ENCODE assay signal across 16 cellular contexts in genomic region chr16:1926223-1926718, GRCh38. TPM values are rescaled to one million over a fixed set of nuclear protein-coding genes. Genes with fewer than 3 reads are reported as not detected.
DNase-seq lines count a peak whose midpoint lies in the region; ATAC-seq, FAIRE-seq and TF ChIP-seq lines count a peak whose summit lies in the region.
"Had no signal": no experiment of that assay in that cellular context is flagged by ENCODE, and none has a peak within 500 bp of the region (broad histone marks: within the 10 kb centered on the region; RNA-seq: fewer than 3 reads in every experiment).

No MANE protein-coding gene starts in this region.

- H3K23ac ChIP-seq in H1 (ENCODE audit: insufficient read length) (no peak overlapping the region), mesendoderm (ENCODE audit: low read length) (no peak overlapping the region)

- H3K27ac Mint-ChIP-seq in GM23338: no peak overlapping the region
- H3K27ac Mint-ChIP-seq: CD8-positive, alpha-beta memory T cell had no signal

- H3K4ac ChIP-seq in H1 (replicated peaks; ENCODE audit: insufficient read length, low read depth, low read length): no peak overlapping the region
- no peak overlapping the region for H3K4ac ChIP-seq in mesendoderm (ENCODE audit: low read depth, low read length)

- H3K27me3 Mint-ChIP-seq in GM23338 (ENCODE audit: insufficient read depth, low read depth, poor library complexity): peaks cover 53% of the 10 kb centered on the region

- H3F3A ChIP-seq in GM23338 (replicated peaks; ENCODE audit: low read depth) (0 out of 2 replicates have a peak, but pooled peaks cover 2% of the 10 kb centered on the region), SK-N-SH (replicated peaks; ENCODE audit: insufficient read depth) (no peaks in the 10 kb centered on the region)

- TF ChIP-seq EP300 in H1 (IDR thresholded peaks at IDR 0.05; ENCODE audit: borderline replicate concordance in 1 of 2, low read depth in 2 of 2, low read length in 2 of 2) (no peak), SK-N-SH (IDR thresholded peaks at IDR 0.05; ENCODE audit: borderline replicate concordance in 1 of 2, low read depth in 1 of 2, low read length in 1 of 2) (no peak)

- H3K18ac ChIP-seq in H1 (ENCODE audit: extremely low read depth, low read length): no peak overlapping the region; the same call in 1 of the 2 replicates
- no peak overlapping the region for H3K18ac ChIP-seq in mesendoderm (ENCODE audit: low read length)

- no peaks in the 10 kb centered on the region for H3K9me3 Mint-ChIP-seq in GM23338
- H3K9me3 Mint-ChIP-seq: CD8-positive, alpha-beta memory T cell had no signal

- TF ChIP-seq POLR2A in H1 (IDR thresholded peaks at IDR 0.05; ENCODE audit: control extremely low read depth in 1 of 2, low read depth in 2 of 2, low read length in 2 of 2): no peak

- TF ChIP-seq CTCF in GM23338 (conservative IDR thresholded peaks at IDR 0.05; ENCODE audit: low read depth in 2 of 2) (no peak), H1 (IDR thresholded peaks at IDR 0.05; ENCODE audit: control extremely low read depth in 1 of 3, insufficient read depth in 1 of 3, low read depth in 1 of 3, low read length in 3 of 3) (no peak), SK-N-SH (IDR thresholded peaks at IDR 0.05) (no peak)

- H2BK20ac ChIP-seq in H1 (ENCODE audit: low read length): no peak overlapping the region

- no peak overlapping the region for H3K4me3 Mint-ChIP-seq in GM23338
- H3K4me3 Mint-ChIP-seq: CD8-positive, alpha-beta memory T cell had no signal

- no peak overlapping the region for H4K8ac ChIP-seq in H1 (ENCODE audit: extremely low read depth, insufficient read depth, low read length)
- no peak overlapping the region for H4K8ac ChIP-seq in mesendoderm (ENCODE audit: low read depth, low read length)

- H3K27ac ChIP-seq in GM23338 (ENCODE audit: low read depth) (no peak overlapping the region), H1 (ENCODE audit: low read depth, low read length) (no peak overlapping the region), mesendoderm (ENCODE audit: low read depth, low read length) (no peak overlapping the region), SK-N-SH (ENCODE audit: low read depth in 2 of 2, low read length in 1 of 2) (no peak overlapping the region)
- H3K27ac ChIP-seq: BLaER1 had no signal

- peaks cover 46% of the 10 kb centered on the region for H3K27me3 ChIP-seq in GM23338 (ENCODE audit: insufficient read depth)
- H3K27me3 ChIP-seq in H1 (replicated peaks in 1 of 4; ENCODE audit: control insufficient read depth in 3 of 4, extremely low read depth in 1 of 4, insufficient read depth in 3 of 4, low read length in 3 of 4): peaks cover 0 to 47% (median 28%) of the 10 kb centered on the region in 4 experiments; a peak in 6 of 7 replicates
- no peaks in the 10 kb centered on the region for H3K27me3 ChIP-seq in mesendoderm (ENCODE audit: insufficient read depth, low read length, poor library complexity)
- no peaks in the 10 kb centered on the region for H3K27me3 ChIP-seq in SK-N-SH (ENCODE audit: insufficient read depth)

- H4K5ac ChIP-seq in H1 (ENCODE audit: insufficient read length, low read depth, low read length) (no peak overlapping the region), mesendoderm (ENCODE audit: low read length) (no peak overlapping the region)

- 0 out of 2 replicates have a peak overlapping the region, but pooled peaks have one; percentile 35 for H2BK12ac ChIP-seq in H1 (ENCODE audit: low read depth, low read length)

- H3K23me2 ChIP-seq in H1 (ENCODE audit: low read depth, low read length): no peaks in the 10 kb centered on the region; the same call in 1 of the 2 replicates

- 0 out of 2 replicates have a peak overlapping the region, but pooled peaks have one; percentile 43 for H3K4me2 ChIP-seq in GM23338
- no peak overlapping the region for H3K4me2 ChIP-seq in H1 (ENCODE audit: insufficient read depth in 1 of 2, low read depth in 2 of 2, low read length in 2 of 2)
- H3K4me2 ChIP-seq in mesendoderm (ENCODE audit: low read length): no peak overlapping the region
- no peak overlapping the region for H3K4me2 ChIP-seq in SK-N-SH
- H3K4me2 ChIP-seq: BLaER1 had no signal

- H2BK15ac ChIP-seq in H1 (ENCODE audit: low read length): no peak overlapping the region
- no peak overlapping the region for H2BK15ac ChIP-seq in mesendoderm (replicated peaks; ENCODE audit: low read depth)

- POLR2A ChIA-PET in H1 (lab: Charles Lee; ENCODE audit: partially characterized antibody) (interaction anchor here (0.6 to 4.1 kb wide), 4 partner anchors 18 to 633 kb away, joined by 3 to 27 read pairs (median 4); partner anchors contain the start of gene RPS2), SK-N-SH (lab: Yijun Ruan, JAX) (no interaction called here)

- H2AK5ac ChIP-seq in H1 (ENCODE audit: low read depth, low read length): no peak overlapping the region
- H2AK5ac ChIP-seq in mesendoderm (ENCODE audit: low read length): no peak overlapping the region

- H3K56ac ChIP-seq in H1 (replicated peaks; ENCODE audit: insufficient read length, low read depth, low read length) (no peak overlapping the region), mesendoderm (ENCODE audit: low read length) (no peak overlapping the region)

- H2BK120ac ChIP-seq in H1 (replicated peaks; ENCODE audit: low read depth, low read length): no peak overlapping the region
- no peak overlapping the region for H2BK120ac ChIP-seq in mesendoderm (ENCODE audit: low read depth, low read length)

- H3K79me1 ChIP-seq in H1 (ENCODE audit: low read depth, low read length): no peaks in the 10 kb centered on the region
- no peaks in the 10 kb centered on the region for H3K79me1 ChIP-seq in mesendoderm (ENCODE audit: low read length)

- H3K9me2 ChIP-seq in GM23338 (ENCODE audit: insufficient read depth): no peaks in the 10 kb centered on the region
- no peaks in the 10 kb centered on the region for H3K9me2 ChIP-seq in SK-N-SH

- H3K14ac ChIP-seq in H1 (ENCODE audit: insufficient read length): no peak overlapping the region

- H3K9me3 ChIP-seq in H1 (ENCODE audit: insufficient read depth in 2 of 2, low read depth in 1 of 2, low read length in 1 of 2) (no peaks in the 10 kb centered on the region), SK-N-SH (no peaks in the 10 kb centered on the region)
- H3K9me3 ChIP-seq: BLaER1, Caco-2 had no signal

- no peak overlapping the region for H3K9ac ChIP-seq in H1 (replicated peaks in 1 of 4; ENCODE audit: extremely low read depth in 1 of 4, low read depth in 3 of 4, low read length in 3 of 4)
- no peak overlapping the region for H3K9ac ChIP-seq in mesendoderm (ENCODE audit: low read length)
- H3K9ac ChIP-seq in SK-N-SH: no peak overlapping the region
- H3K9ac ChIP-seq: BLaER1 had no signal

- no peaks in the 10 kb centered on the region for H4K20me1 ChIP-seq in GM23338 (replicated peaks; ENCODE audit: insufficient read depth)
- H4K20me1 ChIP-seq in H1 (replicated peaks in 1 of 2; ENCODE audit: control insufficient read depth in 1 of 2, insufficient read depth in 2 of 2, low read length in 2 of 2): no peaks in the 10 kb centered on the region
- H4K20me1 ChIP-seq in SK-N-SH (ENCODE audit: insufficient read depth): no peaks in the 10 kb centered on the region
- H4K20me1 ChIP-seq: BLaER1 had no signal

- no peaks in the 10 kb centered on the region for H3K79me2 ChIP-seq in GM23338 (replicated peaks; ENCODE audit: insufficient read depth)
- no peaks in the 10 kb centered on the region for H3K79me2 ChIP-seq in H1 (ENCODE audit: control insufficient read depth in 1 of 2, insufficient read depth in 2 of 2, low read length in 2 of 2)
- H3K79me2 ChIP-seq in mesendoderm (ENCODE audit: control insufficient read depth, insufficient read depth, low read length): no peaks in the 10 kb centered on the region
- H3K79me2 ChIP-seq in SK-N-SH (ENCODE audit: insufficient read depth): no peaks in the 10 kb centered on the region

- DNase-seq in GM23338 (ENCODE audit: low spot score): no peak
- DNase-seq in H1 (ENCODE audit: low read depth in 1 of 2, low spot score in 2 of 2): no peak
- DNase-seq in mesendoderm: peak; percentile 50
- no peak for DNase-seq in occipital lobe (lab: John Stamatoyannopoulos, UW)
- DNase-seq in SK-N-SH: no peak
- DNase-seq: AML-193; Caco-2; CD8-positive, alpha-beta memory T cell; DMS53; KG1 had no signal

- H3K4me1 ChIP-seq in GM23338 (ENCODE audit: insufficient read depth) (peaks cover 7% of the 10 kb centered on the region; the same call in 1 of the 2 replicates), H1 (replicated peaks in 1 of 4; ENCODE audit: control insufficient read depth in 3 of 4, insufficient read depth in 4 of 4, low read length in 3 of 4) (peaks cover 4 to 18% (median 10%) of the 10 kb centered on the region in 4 experiments), mesendoderm (ENCODE audit: control insufficient read depth, low read depth, low read length) (no peaks in the 10 kb centered on the region), SK-N-SH (ENCODE audit: control insufficient read depth in 1 of 2, insufficient read depth in 2 of 2, low read depth in 1 of 2, low read length in 1 of 2) (no peaks in the 10 kb centered on the region; a peak in 1 of 4 replicates)

- CTCF ChIA-PET in H1 (lab: Charles Lee; ENCODE audit: partially characterized antibody) (interaction anchor here (0.7 to 8.0 kb wide), 3 partner anchors 10 to 62 kb away, joined by 3 to 75 read pairs (median 7); no protein-coding TSS in a partner anchor), SK-N-SH (lab: Yijun Ruan, JAX) (interaction anchor here (0.6 to 5.2 kb wide), 5 partner anchors 17 to 215 kb away, joined by 3 to 137 read pairs (median 3); partner anchors contain the start of gene MEIOB)

- no peak overlapping the region for H4K91ac ChIP-seq in H1 (replicated peaks; ENCODE audit: insufficient read length, low read length)

- ATAC-seq in GM23338: no peak
- no peak for ATAC-seq in GM18907 (IDR thresholded peaks at IDR 0.05; ENCODE audit: unreplicated experiment)
- ATAC-seq: GM12878, HCT116 had no signal

- H2BK5ac ChIP-seq in H1 (ENCODE audit: low read depth, low read length): no peak overlapping the region
- no peak overlapping the region for H2BK5ac ChIP-seq in mesendoderm (ENCODE audit: low read length)

- 73% methylated on average over 7 of the region's 11 CpGs; no CpG with 5 or more reads in 1 of the 2 experiments for WGBS in H1 (ENCODE audit: extremely low coverage in 1 of 2, insufficient coverage in 1 of 2, insufficient read length in 1 of 2, insufficient replicate concordance in 2 of 2, low coverage in 1 of 2, low lambda C conversion rate in 2 of 2, missing lambda C conversion rate in 1 of 2), 2 experiments
- WGBS in mesendoderm (ENCODE audit: extremely low coverage, insufficient coverage, low lambda C conversion rate): no CpG with 5 or more reads among the region's 11 CpGs
- 65% methylated on average over 9 of the region's 11 CpGs for WGBS in SK-N-SH (ENCODE audit: low lambda C conversion rate)

- TF ChIP-seq RAD21 in H1 (IDR thresholded peaks at IDR 0.05 in 1 of 2, conservative IDR thresholded peaks at IDR 0.05 in 1 of 2; ENCODE audit: low read depth in 2 of 2, low read length in 2 of 2) (no peak), SK-N-SH (IDR thresholded peaks at IDR 0.05; ENCODE audit: low read length) (no peak)

- H3K4me3 ChIP-seq in GM23338: no peak overlapping the region
- no peak overlapping the region for H3K4me3 ChIP-seq in H1 (ENCODE audit: extremely low read depth in 1 of 4, insufficient read depth in 2 of 4, low read depth in 3 of 4, low read length in 4 of 4)
- no peak overlapping the region for H3K4me3 ChIP-seq in mesendoderm (ENCODE audit: low read length)
- no peak overlapping the region for H3K4me3 ChIP-seq in SK-N-SH (ENCODE audit: low read depth in 2 of 2, low read length in 1 of 2)
- H3K4me3 ChIP-seq: BLaER1, GM12878 had no signal

- H3K4me1 Mint-ChIP-seq in GM23338: peaks cover 5% of the 10 kb centered on the region

- H3K36me3 ChIP-seq in GM23338 (ENCODE audit: insufficient read depth) (no peaks in the 10 kb centered on the region), H1 (ENCODE audit: control insufficient read depth in 2 of 4, insufficient read depth in 4 of 4, low read length in 3 of 4) (no peaks in the 10 kb centered on the region), mesendoderm (ENCODE audit: control insufficient read depth, insufficient read depth, low read length) (no peaks in the 10 kb centered on the region), SK-N-SH (replicated peaks in 1 of 2; ENCODE audit: control insufficient read depth in 1 of 2, insufficient read depth in 2 of 2, low read length in 1 of 2) (no peaks in the 10 kb centered on the region)
- H3K36me3 ChIP-seq: BLaER1 had no signal

- no peak for FAIRE-seq in H1 (lab: Jason Lieb, UNC)
- FAIRE-seq: GM12878, GM18507, H54 had no signal

- no peaks in the 10 kb centered on the region; the same call in 2 of the 3 replicates for H3K36me3 Mint-ChIP-seq in GM23338 (ENCODE audit: low read depth)

- H2AFZ ChIP-seq in GM23338 (no peak overlapping the region), H1 (ENCODE audit: low read length) (no peak overlapping the region), SK-N-SH (ENCODE audit: low read depth) (no peak overlapping the region)

RNA-seq across cellular contexts. Expression of gene HS3ST6, which starts 8.1 kb away (rescaled TPM):
- not detected in 2 replicates for total RNA-seq in GM23338 (2014; rRNA removed; shearing (Covaris generic))
- polyA plus RNA-seq in GM23338 (2016; fragmentation: Nextera tagmentation; extraction: Ambion mirVana): 0.17 and 0.21 TPM in 2 replicates
- total RNA-seq in H1 (2021; fragmentation: NEBNext Ultra II Directional; extraction: Animal tissue kit (Norgen Biotek cat#: 25700)): 0.39 TPM in 1 of 2 replicates, not detected in the other
- 0.36 and 0.63 TPM in 2 replicates for polyA plus RNA-seq in H1 (2011; rRNA removed)
- polyA plus RNA-seq in H1 (2011; cell fraction: cytosol; rRNA removed): 0.09 TPM
- 0.40 TPM for polyA plus RNA-seq in H1 (2011; cell fraction: nucleus; rRNA removed)
- 0.15 to 0.17 TPM in 2 of 4 replicates, not detected in the others for polyA plus RNA-seq in H1 (2012, experiment 1 of 2)
- polyA plus RNA-seq in H1 (2012, experiment 2 of 2): not detected
- polyA plus RNA-seq in H1 (2013, experiment 1 of 2): 0.26 TPM
- polyA plus RNA-seq in H1 (2013, experiment 2 of 2): 0.18 TPM
- polyA minus RNA-seq in H1 (2011; rRNA and poly(A)+ RNA removed): not detected in 2 replicates
- not detected for polyA minus RNA-seq in H1 (2011; cell fraction: cytosol; rRNA and poly(A)+ RNA removed)
- not detected for polyA minus RNA-seq in H1 (2011; cell fraction: nucleus; rRNA and poly(A)+ RNA removed)
- not detected for polyA plus RNA-seq in mesendoderm (2013, experiment 1 of 2)
- polyA plus RNA-seq in mesendoderm (2013, experiment 2 of 2): not detected
- not detected for total RNA-seq in occipital lobe
- 0.03 TPM in 1 of 2 replicates, not detected in the other for polyA plus RNA-seq in SK-N-SH (2012; rRNA removed)
- not detected in 2 replicates for polyA plus RNA-seq in SK-N-SH (2012; cell fraction: cytosol; rRNA removed)
- polyA plus RNA-seq in SK-N-SH (2012; cell fraction: nucleus; rRNA removed): not detected in 2 replicates
- total RNA-seq: Caco-2; CD8-positive, alpha-beta memory T cell; GM12878 had no signal
- polyA plus RNA-seq: CD8-positive, alpha-beta memory T cell; GM12878 had no signal

RNA-seq across cellular contexts. Expression of gene MSRB1, which starts 16.7 kb away (rescaled TPM):
- 23.9 and 31.3 TPM in 2 replicates for total RNA-seq in GM23338 (2014; rRNA removed; shearing (Covaris generic))
- polyA plus RNA-seq in GM23338 (2016; fragmentation: Nextera tagmentation; extraction: Ambion mirVana): 29.6 and 30.4 TPM in 2 replicates
- total RNA-seq in H1 (2021; fragmentation: NEBNext Ultra II Directional; extraction: Animal tissue kit (Norgen Biotek cat#: 25700)): 28.2 and 34.1 TPM in 2 replicates
- 51.4 and 53.8 TPM in 2 replicates for polyA plus RNA-seq in H1 (2011; rRNA removed)
- polyA plus RNA-seq in H1 (2011; cell fraction: cytosol; rRNA removed): 42.6 TPM
- 40.0 TPM for polyA plus RNA-seq in H1 (2011; cell fraction: nucleus; rRNA removed)
- 21.6 to 38.9 TPM (median 38.0 TPM) in 4 replicates for polyA plus RNA-seq in H1 (2012, experiment 1 of 2)
- 60.9 TPM for polyA plus RNA-seq in H1 (2012, experiment 2 of 2)
- polyA plus RNA-seq in H1 (2013, experiment 1 of 2): 27.6 TPM
- polyA plus RNA-seq in H1 (2013, experiment 2 of 2): 28.2 TPM
- polyA minus RNA-seq in H1 (2011; rRNA and poly(A)+ RNA removed): 29.0 and 33.9 TPM in 2 replicates
- 23.3 TPM for polyA minus RNA-seq in H1 (2011; cell fraction: cytosol; rRNA and poly(A)+ RNA removed)
- 20.6 TPM for polyA minus RNA-seq in H1 (2011; cell fraction: nucleus; rRNA and poly(A)+ RNA removed)
- 23.6 TPM for polyA plus RNA-seq in mesendoderm (2013, experiment 1 of 2)
- 24.3 TPM for polyA plus RNA-seq in mesendoderm (2013, experiment 2 of 2)
- total RNA-seq in occipital lobe: 3.6 TPM
- 30.1 and 31.4 TPM in 2 replicates for polyA plus RNA-seq in SK-N-SH (2012; rRNA removed)
- 17.1 and 26.6 TPM in 2 replicates for polyA plus RNA-seq in SK-N-SH (2012; cell fraction: cytosol; rRNA removed)
- 11.1 and 11.7 TPM in 2 replicates for polyA plus RNA-seq in SK-N-SH (2012; cell fraction: nucleus; rRNA removed)

RNA-seq across cellular contexts. Expression of gene RPL3L, which starts 28.2 kb away (rescaled TPM):
- 0.31 and 0.59 TPM in 2 replicates for total RNA-seq in GM23338 (2014; rRNA removed; shearing (Covaris generic))
- polyA plus RNA-seq in GM23338 (2016; fragmentation: Nextera tagmentation; extraction: Ambion mirVana): 0.68 and 1.1 TPM in 2 replicates
- total RNA-seq in H1 (2021; fragmentation: NEBNext Ultra II Directional; extraction: Animal tissue kit (Norgen Biotek cat#: 25700)): 0.19 and 0.39 TPM in 2 replicates
- 0.08 and 0.24 TPM in 2 replicates for polyA plus RNA-seq in H1 (2011; rRNA removed)
- 0.21 TPM for polyA plus RNA-seq in H1 (2011; cell fraction: cytosol; rRNA removed)
- polyA plus RNA-seq in H1 (2011; cell fraction: nucleus; rRNA removed): 0.56 TPM
- 0.23 to 0.62 TPM (median 0.42 TPM) in 4 replicates for polyA plus RNA-seq in H1 (2012, experiment 1 of 2)
- polyA plus RNA-seq in H1 (2012, experiment 2 of 2): 0.16 TPM
- 0.14 TPM for polyA plus RNA-seq in H1 (2013, experiment 1 of 2)
- polyA plus RNA-seq in H1 (2013, experiment 2 of 2): 0.20 TPM
- 0.69 TPM in 1 of 2 replicates, not detected in the other for polyA minus RNA-seq in H1 (2011; rRNA and poly(A)+ RNA removed)
- not detected for polyA minus RNA-seq in H1 (2011; cell fraction: cytosol; rRNA and poly(A)+ RNA removed)
- not detected for polyA minus RNA-seq in H1 (2011; cell fraction: nucleus; rRNA and poly(A)+ RNA removed)
- 0.08 TPM for polyA plus RNA-seq in mesendoderm (2013, experiment 1 of 2)
- polyA plus RNA-seq in mesendoderm (2013, experiment 2 of 2): 0.13 TPM
- not detected for total RNA-seq in occipital lobe
- polyA plus RNA-seq in SK-N-SH (2012; rRNA removed): not detected in 2 replicates
- not detected in 2 replicates for polyA plus RNA-seq in SK-N-SH (2012; cell fraction: cytosol; rRNA removed)
- not detected in 2 replicates for polyA plus RNA-seq in SK-N-SH (2012; cell fraction: nucleus; rRNA removed)
- total RNA-seq: Caco-2, GM12878 had no signal
- polyA plus RNA-seq: CD8-positive, alpha-beta memory T cell had no signal

RNA-seq across cellular contexts. Expression of gene NDUFB10, which starts 33.1 kb away (rescaled TPM):
- total RNA-seq in GM23338 (2014; rRNA removed; shearing (Covaris generic)): 244 and 280 TPM in 2 replicates
- polyA plus RNA-seq in GM23338 (2016; fragmentation: Nextera tagmentation; extraction: Ambion mirVana) (495 and 527 TPM in 2 replicates), H1 (2011; rRNA removed) (194 and 243 TPM in 2 replicates), SK-N-SH (2012; rRNA removed) (251 and 468 TPM in 2 replicates)
- 183 and 197 TPM in 2 replicates for total RNA-seq in H1 (2021; fragmentation: NEBNext Ultra II Directional; extraction: Animal tissue kit (Norgen Biotek cat#: 25700))
- 282 TPM for polyA plus RNA-seq in H1 (2011; cell fraction: cytosol; rRNA removed)
- 327 TPM for polyA plus RNA-seq in H1 (2011; cell fraction: nucleus; rRNA removed)
- 205 to 282 TPM (median 263 TPM) in 4 replicates for polyA plus RNA-seq in H1 (2012, experiment 1 of 2)
- 290 TPM for polyA plus RNA-seq in H1 (2012, experiment 2 of 2)
- polyA plus RNA-seq in H1 (2013, experiment 1 of 2): 222 TPM
- 218 TPM for polyA plus RNA-seq in H1 (2013, experiment 2 of 2)
- 58.5 and 93.0 TPM in 2 replicates for polyA minus RNA-seq in H1 (2011; rRNA and poly(A)+ RNA removed)
- 204 TPM for polyA minus RNA-seq in H1 (2011; cell fraction: cytosol; rRNA and poly(A)+ RNA removed)
- 64.0 TPM for polyA minus RNA-seq in H1 (2011; cell fraction: nucleus; rRNA and poly(A)+ RNA removed)
- polyA plus RNA-seq in mesendoderm (2013, experiment 1 of 2): 149 TPM
- 156 TPM for polyA plus RNA-seq in mesendoderm (2013, experiment 2 of 2)
- total RNA-seq in occipital lobe: 63.9 TPM
- 286 and 324 TPM in 2 replicates for polyA plus RNA-seq in SK-N-SH (2012; cell fraction: cytosol; rRNA removed)
- 116 and 213 TPM in 2 replicates for polyA plus RNA-seq in SK-N-SH (2012; cell fraction: nucleus; rRNA removed)

RNA-seq across cellular contexts. Expression of gene RPS2, which starts 38.4 kb away (rescaled TPM):
- 3,232 and 3,786 TPM in 2 replicates for total RNA-seq in GM23338 (2014; rRNA removed; shearing (Covaris generic))
- polyA plus RNA-seq in GM23338 (2016; fragmentation: Nextera tagmentation; extraction: Ambion mirVana): 3,992 and 4,335 TPM in 2 replicates
- 3,974 and 4,042 TPM in 2 replicates for total RNA-seq in H1 (2021; fragmentation: NEBNext Ultra II Directional; extraction: Animal tissue kit (Norgen Biotek cat#: 25700))
- polyA plus RNA-seq in H1 (2011; rRNA removed): 16,783 and 22,970 TPM in 2 replicates
- 11,248 TPM for polyA plus RNA-seq in H1 (2011; cell fraction: cytosol; rRNA removed)
- polyA plus RNA-seq in H1 (2011; cell fraction: nucleus; rRNA removed): 10,145 TPM
- polyA plus RNA-seq in H1 (2012, experiment 1 of 2): 3,762 to 6,877 TPM (median 6,536 TPM) in 4 replicates
- polyA plus RNA-seq in H1 (2012, experiment 2 of 2): 9,397 TPM
- 5,116 TPM for polyA plus RNA-seq in H1 (2013, experiment 1 of 2)
- polyA plus RNA-seq in H1 (2013, experiment 2 of 2): 5,274 TPM
- 2,903 and 3,451 TPM in 2 replicates for polyA minus RNA-seq in H1 (2011; rRNA and poly(A)+ RNA removed)
- 3,105 TPM for polyA minus RNA-seq in H1 (2011; cell fraction: cytosol; rRNA and poly(A)+ RNA removed)
- polyA minus RNA-seq in H1 (2011; cell fraction: nucleus; rRNA and poly(A)+ RNA removed): 2,164 TPM
- 5,567 TPM for polyA plus RNA-seq in mesendoderm (2013, experiment 1 of 2)
- polyA plus RNA-seq in mesendoderm (2013, experiment 2 of 2): 5,746 TPM
- total RNA-seq in occipital lobe: 1,574 TPM
- polyA plus RNA-seq in SK-N-SH (2012; rRNA removed): 4,622 and 6,384 TPM in 2 replicates
- polyA plus RNA-seq in SK-N-SH (2012; cell fraction: cytosol; rRNA removed): 3,333 and 4,601 TPM in 2 replicates
- 1,948 and 2,502 TPM in 2 replicates for polyA plus RNA-seq in SK-N-SH (2012; cell fraction: nucleus; rRNA removed)
